In genomic region chr2:100610381-100610831, GRCh38 we compare ENCODE assay signal across 8 cellular contexts. TPM values are rescaled to one million over a fixed set of nuclear protein-coding genes. Genes with fewer than 3 reads are reported as not detected.
DNase-seq lines count a peak whose midpoint lies in the region; ATAC-seq and TF ChIP-seq lines count a peak whose summit lies in the region.

No MANE protein-coding gene starts in this region.

- H3K27me3 Mint-ChIP-seq in CD4-positive, alpha-beta memory T cell: no peaks in the 10 kb centered on the region
- H3K27me3 Mint-ChIP-seq in neural progenitor cell (ENCODE audit: insufficient read depth, low read depth): no peaks in the 10 kb centered on the region

- peak; percentile 92 for TF ChIP-seq RAD21 in HCT116 (IDR thresholded peaks at IDR 0.05; ENCODE audit: low read depth)

- no peaks in the 10 kb centered on the region for H3K27me3 ChIP-seq in CD4-positive, alpha-beta memory T cell (ENCODE audit: insufficient read depth, low read length)
- H3K27me3 ChIP-seq in HCT116 (ENCODE audit: insufficient read depth, low read length) (0 out of 2 replicates have a peak, but pooled peaks cover under 1% of the 10 kb centered on the region), neural progenitor cell (no peaks in the 10 kb centered on the region)

- intact Hi-C loops in CD4-positive, alpha-beta memory T cell (cut with micrococcal nuclease): loop anchor here (1.0 to 5.0 kb wide), 4 partner anchors 132 to 375 kb away; partner anchors contain the start of gene NPAS2
- intact Hi-C loops in HCT116 (cut with micrococcal nuclease): loop anchor here (1.0 to 10.0 kb wide), 4 partner anchors 117 to 542 kb away; partner anchors contain the start of gene NPAS2

- H3K9ac ChIP-seq in HCT116 (ENCODE audit: low read length) (no peak overlapping the region), neural progenitor cell (no peak overlapping the region)

- no peaks in the 10 kb centered on the region for H3K79me2 ChIP-seq in HCT116 (ENCODE audit: insufficient read depth, low read length)
- no peaks in the 10 kb centered on the region for H3K79me2 ChIP-seq in neural progenitor cell (ENCODE audit: low read depth)

- H3K4me2 ChIP-seq in HCT116 (ENCODE audit: low read length) (no peak overlapping the region), neural progenitor cell (no peak overlapping the region)

- no peak for TF ChIP-seq POLR2A in HCT116 (IDR thresholded peaks at IDR 0.05; ENCODE audit: borderline replicate concordance, extremely low read depth, insufficient read depth, insufficient read length)

- H3K4me3 Mint-ChIP-seq in CD4-positive, alpha-beta memory T cell: no peak overlapping the region
- no peak overlapping the region for H3K4me3 Mint-ChIP-seq in neural progenitor cell

- no peaks in the 10 kb centered on the region for H3K4me1 ChIP-seq in CD4-positive, alpha-beta memory T cell (ENCODE audit: insufficient read depth, low read length)
- peaks cover 0 to 5% of the 10 kb centered on the region in 2 experiments; a peak in 1 of 4 replicates for H3K4me1 ChIP-seq in HCT116 (ENCODE audit: control insufficient read depth in 1 of 2, insufficient read depth in 2 of 2, low read length in 2 of 2)
- H3K4me1 ChIP-seq in neural progenitor cell: no peaks in the 10 kb centered on the region

- H3K4me3 ChIP-seq in CD4-positive, alpha-beta memory T cell (ENCODE audit: low read length in 2 of 2): no peak overlapping the region
- no peak overlapping the region for H3K4me3 ChIP-seq in HCT116 (replicated peaks in 1 of 2; ENCODE audit: low read depth in 1 of 2, low read length in 2 of 2)
- no peak overlapping the region for H3K4me3 ChIP-seq in neural progenitor cell

- TF ChIP-seq CTCF in HCT116 (IDR thresholded peaks at IDR 0.05 in 2 of 3, conservative IDR thresholded peaks at IDR 0.05 in 1 of 3; ENCODE audit: borderline replicate concordance in 1 of 3, insufficient read depth in 1 of 3, low read depth in 2 of 3, low read length in 2 of 3) (peak; percentile 66 to 77 (median 69); a peak in 5 of 6 replicates), neural progenitor cell (IDR thresholded peaks at IDR 0.05) (peak; percentile 69)

- H4K20me1 ChIP-seq in HCT116 (ENCODE audit: insufficient read depth) (no peaks in the 10 kb centered on the region), neural progenitor cell (ENCODE audit: low read depth) (no peaks in the 10 kb centered on the region)

- no peaks in the 10 kb centered on the region for H3K9me3 ChIP-seq in CD4-positive, alpha-beta memory T cell (ENCODE audit: control insufficient read depth in 1 of 2, low read length in 2 of 2)
- H3K9me3 ChIP-seq in HCT116 (ENCODE audit: control insufficient read depth in 1 of 2, insufficient read depth in 1 of 2, low read depth in 1 of 2, low read length in 2 of 2) (no peaks in the 10 kb centered on the region), neural progenitor cell (ENCODE audit: low read depth) (no peaks in the 10 kb centered on the region)

- no peak overlapping the region for H3K27ac Mint-ChIP-seq in CD4-positive, alpha-beta memory T cell
- no peak overlapping the region for H3K27ac Mint-ChIP-seq in neural progenitor cell

- BruUV-seq in HCT116 (replicated peaks; lab: Mats Ljungman, UMichigan): no TSS peak

- ATAC-seq in HCT116: peak; percentile 88
- no peak for ATAC-seq in HG03342 (IDR thresholded peaks at IDR 0.05; ENCODE audit: unreplicated experiment)

- RAD21 ChIA-PET in HCT116 (lab: Charles Lee; ENCODE audit: low non-redundant PET in 1 of 2, low total read pairs in 2 of 2, uncharacterized antibody in 2 of 2, unreplicated experiment in 2 of 2): interaction anchor here (0.5 to 1.2 kb wide), 3 partner anchors 161 to 595 kb away, joined by 3 to 5 read pairs (median 3); no protein-coding TSS in a partner anchor

- DNase-seq in CD4-positive, alpha-beta memory T cell: peak; percentile 68 to 79 (median 72)
- DNase-seq in HCT116 (ENCODE audit: low read depth, low spot score) (peak; percentile 38), OCI-M1 (lab: John Stamatoyannopoulos, UW) (peak; percentile 63), activated T-cell treated with anti-CD3 and anti-CD28 coated beads for 48 hours (ENCODE audit: low read depth) (peak; percentile 65), fibroblast of gingiva (ENCODE audit: low read depth) (peak; percentile 84), neural progenitor cell (ENCODE audit: low spot score) (peak; percentile 80), stromal cell of bone marrow (ENCODE audit: low read depth) (peak; percentile 25)

- H3K36me3 ChIP-seq in CD4-positive, alpha-beta memory T cell (ENCODE audit: insufficient read depth, low read length): no peaks in the 10 kb centered on the region
- H3K36me3 ChIP-seq in HCT116 (ENCODE audit: control insufficient read depth in 1 of 2, insufficient read depth in 2 of 2, low read length in 2 of 2) (no peaks in the 10 kb centered on the region), neural progenitor cell (no peaks in the 10 kb centered on the region)

- no peak overlapping the region for H2AFZ ChIP-seq in HCT116 (ENCODE audit: low read depth, low read length, poor library complexity, severe bottlenecking)
- no peak overlapping the region for H2AFZ ChIP-seq in neural progenitor cell (replicated peaks)

- POLR2A ChIA-PET in CD4-positive, alpha-beta memory T cell (lab: Charles Lee; ENCODE audit: partially characterized antibody): interaction anchor here (1.0 to 2.0 kb wide), 6 partner anchors 15 to 392 kb away, joined by 3 to 9 read pairs (median 4); partner anchors contain the start of gene PDCL3
- POLR2A ChIA-PET in HCT116 (lab: Charles Lee): interaction anchor here (0.7 to 0.8 kb wide), 3 partner anchors 393 to 399 kb away, joined by 3 to 4 read pairs (median 3); no protein-coding TSS in a partner anchor

- H3F3A ChIP-seq in neural progenitor cell (ENCODE audit: low read depth): no peaks in the 10 kb centered on the region

- no peak overlapping the region for H3K27ac ChIP-seq in CD4-positive, alpha-beta memory T cell (ENCODE audit: low read depth, low read length)
- H3K27ac ChIP-seq in HCT116 (ENCODE audit: low read depth, low read length) (no peak overlapping the region), neural progenitor cell (no peak overlapping the region)

- no peaks in the 10 kb centered on the region for H3K9me3 Mint-ChIP-seq in CD4-positive, alpha-beta memory T cell
- no peaks in the 10 kb centered on the region for H3K9me3 Mint-ChIP-seq in neural progenitor cell

- peaks cover 2 to 6% (median 5%) of the 10 kb centered on the region in 4 donors for H3K4me1 Mint-ChIP-seq in CD4-positive, alpha-beta memory T cell
- H3K4me1 Mint-ChIP-seq in neural progenitor cell: peaks cover 2% of the 10 kb centered on the region

- CTCF ChIA-PET in CD4-positive, alpha-beta memory T cell (lab: Charles Lee; ENCODE audit: partially characterized antibody): interaction anchor here (0.7 to 8.1 kb wide), 48 partner anchors 9 to 613 kb away, joined by 3 to 91 read pairs (median 5); partner anchors contain the start of gene PDCL3
- CTCF ChIA-PET in HCT116 (lab: Charles Lee): interaction anchor here (0.8 to 2.5 kb wide), 14 partner anchors 15 to 607 kb away, joined by 3 to 13 read pairs (median 5); partner anchors contain the start of gene RPL31

- no peaks in the 10 kb centered on the region for H3K9me2 ChIP-seq in HCT116 (ENCODE audit: insufficient read depth)

- no peaks in the 10 kb centered on the region for H3K36me3 Mint-ChIP-seq in CD4-positive, alpha-beta memory T cell
- no peaks in the 10 kb centered on the region for H3K36me3 Mint-ChIP-seq in neural progenitor cell

TF ChIP-seq in HCT116, 20 proteins besides CTCF, POLR2A, EP300 and RAD21:
- TF ChIP-seq YY1 (IDR thresholded peaks at IDR 0.05; ENCODE audit: extremely low read depth, insufficient replicate concordance, low read depth, low read length) (no peak), POLR2AphosphoS5 (IDR thresholded peaks at IDR 0.05; ENCODE audit: low read depth, low read length) (no peak), TCF7L2 (IDR thresholded peaks at IDR 0.05; ENCODE audit: borderline replicate concordance, extremely low read depth, insufficient read depth, insufficient read length) (peak; percentile 62), ELF1 (IDR thresholded peaks at IDR 0.05; ENCODE audit: borderline replicate concordance, low read depth) (no peak), EZH2 (IDR thresholded peaks at IDR 0.05) (no peak), CBX3 (IDR thresholded peaks at IDR 0.05; ENCODE audit: low read depth) (no peak)
TF ChIP-seq in HCT116: peak in this region for 1.

RNA-seq across cellular contexts. Expression of gene PDCL3, which starts 47.6 kb away (rescaled TPM):
- total RNA-seq in CD4-positive, alpha-beta memory T cell: 10 to 100 TPM; 16.6 to 17.8 TPM
- 10 to 100 TPM; 56.7 to 73.6 TPM for polyA plus RNA-seq in CD4-positive, alpha-beta memory T cell
- total RNA-seq in HCT116 (2021; ENCODE audit: unreplicated experiment): 26.3 TPM
- polyA plus RNA-seq in HCT116 (2012): 18.3 and 24.8 TPM in 2 replicates
- 15.4 and 24.9 TPM in 2 replicates for total RNA-seq in neural progenitor cell (ENCODE audit: low replicate concordance)

Comparison
In these comparisons a context has a peak if more than half of its experiments do, and no peak if none do; other contexts are left out.
1. DNase-seq: peak in every context shown above with its lines; median percentile 84 in fibroblast of gingiva; 80 in neural progenitor cell; 72 in CD4-positive, alpha-beta memory T cell; 65 in activated T-cell treated with anti-CD3 and anti-CD28 coated beads for 48 hours; 63 in OCI-M1; 38 in HCT116; 25 in stromal cell of bone marrow.